In genomic region chr7:21412291-21412896, GRCh38 we compare ENCODE assay signal across 12 cellular contexts. TPM values are rescaled to one million over a fixed set of nuclear protein-coding genes. Genes with fewer than 3 reads are reported as not detected.
A peak's percentile ranks its signal among the peaks of the same experiment; 100 is the strongest.
DNase-seq lines count a peak whose midpoint lies in the region; ATAC-seq and TF ChIP-seq lines count a peak whose summit lies in the region.
"Had no signal": no experiment of that assay in that cellular context is flagged by ENCODE, and none has a peak within 500 bp of the region (broad histone marks: within the 10 kb centered on the region; RNA-seq: fewer than 3 reads in every experiment).

No MANE protein-coding gene starts in this region.

- H3K9me3 Mint-ChIP-seq in immature natural killer cell, result no peaks in the 10 kb centered on the region
- H3K9me3 Mint-ChIP-seq: activated naive CD4-positive, alpha-beta T cell treated with anti-CD3 and anti-CD28 coated beads for 36 hours had no signal

- in situ Hi-C loops in GM13976 (cut with MboI; ENCODE audit: low sequenced_read_pairs, unreplicated experiment), result no loop called here

- no peak for TF ChIP-seq EP300 in suprapubic skin (IDR thresholded peaks at IDR 0.05)

- H3K4me3 ChIP-seq in suprapubic skin (no peak overlapping the region), breast epithelium (no peak overlapping the region)
- H3K4me3 ChIP-seq: vagina had no signal

- H3K4me3 Mint-ChIP-seq in immature natural killer cell, result peak overlapping the region; percentile 65 to 82 (median 75)
- H3K4me3 Mint-ChIP-seq: activated naive CD4-positive, alpha-beta T cell treated with anti-CD3 and anti-CD28 coated beads for 36 hours had no signal

- H3K4me1 Mint-ChIP-seq in immature natural killer cell, result peaks cover 58 to 65% of the 10 kb centered on the region in 2 donors

- TF ChIP-seq CTCF in GM13976 (IDR thresholded peaks at IDR 0.05; ENCODE audit: borderline replicate concordance, control extremely low read depth, extremely low read depth, insufficient read depth, missing control alignments) (no peak), GM20000 (IDR thresholded peaks at IDR 0.05; ENCODE audit: extremely low read depth, missing control alignments) (no peak), suprapubic skin (IDR thresholded peaks at IDR 0.05) (no peak), breast epithelium (IDR thresholded peaks at IDR 0.05) (no peak)

- peaks cover 4 to 13% (median 9%) of the 10 kb centered on the region in 3 donors for H3K36me3 Mint-ChIP-seq in immature natural killer cell

- peak; percentile 85 for ATAC-seq in HG03280 (IDR thresholded peaks at IDR 0.05; ENCODE audit: unreplicated experiment)

- H3K9me3 ChIP-seq in suprapubic skin (no peaks in the 10 kb centered on the region), breast epithelium (no peaks in the 10 kb centered on the region)
- H3K9me3 ChIP-seq: vagina had no signal

- no peak for TF ChIP-seq POLR2A in suprapubic skin (IDR thresholded peaks at IDR 0.05)
- no peak for TF ChIP-seq POLR2A in breast epithelium (IDR thresholded peaks at IDR 0.05)

- no peak overlapping the region for H3K27ac ChIP-seq in suprapubic skin
- no peak overlapping the region for H3K27ac ChIP-seq in breast epithelium
- H3K27ac ChIP-seq: vagina had no signal

- peak; percentile 56 for DNase-seq in GM13976 (ENCODE audit: low spot score)
- peak; percentile 38 for DNase-seq in GM20000 (ENCODE audit: low spot score)
- peak; percentile 24 to 51 (median 36) for DNase-seq in immature natural killer cell
- no peak for DNase-seq in HT-29 (ENCODE audit: low spot score)
- no peak for DNase-seq in suprapubic skin (ENCODE audit: low spot score in 2 of 2)
- no peak for DNase-seq in breast epithelium (ENCODE audit: low spot score in 2 of 2)
- no peak for DNase-seq in NCI-H510A (lab: John Stamatoyannopoulos, UW)
- DNase-seq: activated naive CD4-positive, alpha-beta T cell treated with anti-CD3 and anti-CD28 coated beads for 36 hours; effector CD8-positive, alpha-beta T cell; NCI-H774 had no signal

- intact Hi-C loops in breast epithelium (cut with DNase I; ENCODE audit: low total_unique reads), result no loop called here

- H3K27me3 ChIP-seq in suprapubic skin, result no peaks in the 10 kb centered on the region
- H3K27me3 ChIP-seq in breast epithelium, result no peaks in the 10 kb centered on the region
- H3K27me3 ChIP-seq: vagina had no signal

- H3K36me3 ChIP-seq in suprapubic skin (no peaks in the 10 kb centered on the region), breast epithelium (no peaks in the 10 kb centered on the region)
- H3K36me3 ChIP-seq: vagina had no signal

- peaks cover 2 to 5% (median 4%) of the 10 kb centered on the region in 3 donors for H3K27me3 Mint-ChIP-seq in immature natural killer cell (ENCODE audit: low read depth in 3 of 3)

- WGBS in suprapubic skin, result 76% methylated on average over 1 of the region's 1 CpG

- peak overlapping the region; percentile 80 to 95 (median 93) for H3K27ac Mint-ChIP-seq in immature natural killer cell
- H3K27ac Mint-ChIP-seq: activated naive CD4-positive, alpha-beta T cell treated with anti-CD3 and anti-CD28 coated beads for 36 hours had no signal

- no peaks in the 10 kb centered on the region for H3K4me1 ChIP-seq in suprapubic skin
- no peaks in the 10 kb centered on the region for H3K4me1 ChIP-seq in breast epithelium
- H3K4me1 ChIP-seq: vagina had no signal

RNA-seq across cellular contexts. Expression of gene SP4, which starts 15.5 kb away (rescaled TPM):
- polyA plus RNA-seq in immature natural killer cell, result 10 to 100 TPM in 1 of 3 donors, 1 to 10 TPM in 2; 6.2 to 15.3 (median 9.0) TPM
- 4.5 and 5.5 TPM in 2 replicates for total RNA-seq in HT-29 (2014; rRNA removed; shearing (Covaris generic))
- 10 to 100 TPM in 3 of 4 donors, 1 to 10 TPM in 1; 5.3 to 17.0 (median 11.1) TPM for total RNA-seq in suprapubic skin
- total RNA-seq in breast epithelium, result 10 to 100 TPM; 17.3 to 32.8 (median 23.0) TPM

Comparison
In these comparisons a context has a peak if more than half of its experiments do, and no peak if none do; other contexts are left out.
1. DNase-seq: peak in GM13976 (single experiment), GM20000 (single experiment) and immature natural killer cell (3 of 3); none in HT-29 (single experiment), suprapubic skin (0 of 2), breast epithelium (0 of 2) and NCI-H510A (single experiment).